8 cellular contexts compared by ENCODE assay signal in the genomic region with DNA sequence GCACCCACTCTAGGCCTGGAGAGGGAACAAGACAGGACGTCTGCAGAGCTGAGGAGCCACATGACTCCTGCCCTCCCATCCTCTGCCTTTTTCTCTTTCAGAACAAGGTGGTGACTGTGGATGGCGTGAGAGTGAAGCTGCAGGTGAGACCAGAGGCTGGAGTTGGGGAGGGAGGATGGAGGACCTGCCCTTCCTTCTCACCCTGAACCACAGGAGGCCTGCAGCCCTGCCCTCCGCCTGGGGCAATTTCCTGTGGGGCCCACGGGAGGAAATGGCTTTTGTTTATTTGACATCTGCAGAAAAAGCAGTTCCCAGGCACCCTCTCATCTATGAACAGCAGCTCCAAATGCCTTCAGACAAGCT. TPM values are rescaled to one million over a fixed set of nuclear protein-coding genes. Genes with fewer than 3 reads are reported as not detected.
DNase-seq lines count a peak whose midpoint lies in the region; ATAC-seq and TF ChIP-seq lines count a peak whose summit lies in the region.

No MANE protein-coding gene starts in this region.

- H3K4me3 Mint-ChIP-seq in IgD-negative memory B cell: peak overlapping the region; percentile 54 to 92 (median 89)
- H3K4me3 Mint-ChIP-seq in activated T-cell treated with anti-CD3 and anti-CD28 coated beads, Interleukin-2, amount 50 U/mL, for 4 hours: peak overlapping the region; percentile 50

- H3K36me3 ChIP-seq in brain microvascular endothelial cell (replicated peaks): no peaks in the 10 kb centered on the region

- no peak overlapping the region for H3K4me3 ChIP-seq in brain microvascular endothelial cell (ENCODE audit: low read depth, low read length)
- no peak overlapping the region for H3K4me3 ChIP-seq in coronary artery

- in situ Hi-C loops in brain microvascular endothelial cell (cut with HindIII; ENCODE audit: low pct_ligation_motif_present, low sequenced_read_pairs): no loop called here

- H3K27ac ChIP-seq in brain microvascular endothelial cell (no peak overlapping the region), coronary artery (no peak overlapping the region)

- no peaks in the 10 kb centered on the region for H3K27me3 Mint-ChIP-seq in IgD-negative memory B cell
- no peaks in the 10 kb centered on the region for H3K27me3 Mint-ChIP-seq in activated T-cell treated with anti-CD3 and anti-CD28 coated beads, Interleukin-2, amount 50 U/mL, for 4 hours (ENCODE audit: low read depth)

- H3K27ac Mint-ChIP-seq in IgD-negative memory B cell: peak overlapping the region; percentile 31 to 93 (median 88)

- H3K36me3 Mint-ChIP-seq in IgD-negative memory B cell: peaks cover 8% of the 10 kb centered on the region
- H3K36me3 Mint-ChIP-seq in activated T-cell treated with anti-CD3 and anti-CD28 coated beads, Interleukin-2, amount 50 U/mL, for 4 hours (ENCODE audit: insufficient read depth): no peaks in the 10 kb centered on the region

- peak; percentile 8 to 11 for ATAC-seq in activated T-cell treated with anti-CD3 and anti-CD28 coated beads, Interleukin-2, amount 50 U/mL, for 4 hours
- ATAC-seq in GM19035 (IDR thresholded peaks at IDR 0.05; ENCODE audit: unreplicated experiment): no peak

- no peak for TF ChIP-seq CTCF in brain microvascular endothelial cell (IDR thresholded peaks at IDR 0.05; ENCODE audit: low read depth, low read length, missing control alignments)
- no peak for TF ChIP-seq CTCF in coronary artery (IDR thresholded peaks at IDR 0.05)

- H3K4me1 Mint-ChIP-seq in IgD-negative memory B cell: peaks cover 41 to 62% (median 58%) of the 10 kb centered on the region in 3 donors
- H3K4me1 Mint-ChIP-seq in activated T-cell treated with anti-CD3 and anti-CD28 coated beads, Interleukin-2, amount 50 U/mL, for 4 hours (ENCODE audit: low read depth): peaks cover 83% of the 10 kb centered on the region

- peaks cover 10% of the 10 kb centered on the region for H3K27me3 ChIP-seq in brain microvascular endothelial cell (replicated peaks)

- H3K9me3 Mint-ChIP-seq in IgD-negative memory B cell: no peaks in the 10 kb centered on the region
- H3K9me3 Mint-ChIP-seq in activated T-cell treated with anti-CD3 and anti-CD28 coated beads, Interleukin-2, amount 50 U/mL, for 4 hours: no peaks in the 10 kb centered on the region

- DNase-seq in NK-92 treated with Interleukin-12 subunit alpha and Interleukin-12 subunit beta, amount 100 ng/mL, for 24 hours (lab: John Stamatoyannopoulos, UW): peak; percentile 81
- DNase-seq in NK-92 (lab: John Stamatoyannopoulos, UW; ENCODE audit: unreplicated experiment) (no peak), brain microvascular endothelial cell (no peak), coronary artery (ENCODE audit: low spot score) (no peak)
- DNase-seq in activated T-cell treated with anti-CD3 and anti-CD28 coated beads, Interleukin-2, amount 50 U/mL, for 4 hours: no peak
- peak; percentile 64 for DNase-seq in stimulated activated CD8-positive, alpha-beta memory T cell treated with anti-CD3 and anti-CD28 coated beads, Interleukin-4, amount 100 ng/mL, for 48 hours

RNA-seq across cellular contexts. Expression of a gene that starts 5.1 kb away (rescaled TPM):
- 76.5 TPM for polyA plus RNA-seq in IgD-negative memory B cell
- under 1 TPM; 0.29 to 0.98 (median 0.33) TPM for total RNA-seq in activated T-cell treated with anti-CD3 and anti-CD28 coated beads, Interleukin-2, amount 50 U/mL, for 4 hours

RNA-seq across cellular contexts. Expression of a gene that starts 6.3 kb away (rescaled TPM):
- 177 TPM for polyA plus RNA-seq in IgD-negative memory B cell
- 100 to 1,000 TPM; 124 to 138 (median 137) TPM for total RNA-seq in activated T-cell treated with anti-CD3 and anti-CD28 coated beads, Interleukin-2, amount 50 U/mL, for 4 hours

RNA-seq across cellular contexts. Expression of a gene that starts 29.4 kb away (rescaled TPM):
- polyA plus RNA-seq in IgD-negative memory B cell: not detected
- not detected for total RNA-seq in activated T-cell treated with anti-CD3 and anti-CD28 coated beads, Interleukin-2, amount 50 U/mL, for 4 hours

RNA-seq across cellular contexts. Expression of a gene that starts 34.0 kb away (rescaled TPM):
- 24.5 TPM for polyA plus RNA-seq in IgD-negative memory B cell
- 10 to 100 TPM; 63.1 to 68.7 (median 65.9) TPM for total RNA-seq in activated T-cell treated with anti-CD3 and anti-CD28 coated beads, Interleukin-2, amount 50 U/mL, for 4 hours

Comparison
In these comparisons a context has a peak if more than half of its experiments do, and no peak if none do; other contexts are left out.
1. DNase-seq: peak in NK-92 treated with Interleukin-12 subunit alpha and Interleukin-12 subunit beta, amount 100 ng/mL, for 24 hours (single experiment) and stimulated activated CD8-positive, alpha-beta memory T cell treated with anti-CD3 and anti-CD28 coated beads, Interleukin-4, amount 100 ng/mL, for 48 hours (single experiment); none in NK-92 (single experiment), activated T-cell treated with anti-CD3 and anti-CD28 coated beads, Interleukin-2, amount 50 U/mL, for 4 hours (single experiment), brain microvascular endothelial cell (single experiment) and coronary artery (single experiment).